In the genomic region with DNA sequence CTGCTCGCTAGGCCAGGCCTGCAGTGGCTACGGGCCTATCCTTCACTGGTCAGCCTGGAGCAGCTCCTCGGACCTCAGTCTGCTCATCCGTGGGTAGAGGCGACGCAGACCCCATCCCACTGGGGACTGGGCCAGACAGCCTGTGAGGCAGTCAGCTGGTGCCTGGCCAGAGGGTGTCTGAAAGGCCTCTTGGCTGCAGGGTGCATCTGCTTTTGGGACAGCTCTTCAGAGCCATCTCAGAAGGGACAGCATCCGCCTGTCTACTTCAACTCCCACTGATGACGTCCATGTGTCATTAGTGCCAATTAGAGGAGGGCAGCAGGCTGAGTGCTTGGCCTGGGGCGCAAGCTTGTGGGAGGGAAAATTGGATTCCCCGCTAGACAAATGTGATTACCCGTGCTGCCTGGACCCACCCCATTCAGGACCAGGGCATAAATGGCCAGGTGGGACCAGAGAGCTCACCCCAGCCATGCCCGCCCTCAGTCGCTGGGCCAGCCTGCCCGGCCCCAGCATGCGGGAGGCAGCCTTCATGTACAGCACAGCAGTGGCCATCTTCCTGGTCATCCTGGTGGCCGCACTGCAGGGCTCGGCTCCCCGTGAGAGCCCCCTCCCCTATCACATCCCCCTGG, we compare ENCODE assay signal across 21 cellular contexts. TPM values are rescaled to one million over a fixed set of nuclear protein-coding genes. Genes with fewer than 3 reads are reported as not detected.
A peak's percentile ranks its signal among the peaks of the same experiment; 100 is the strongest.
DNase-seq lines count a peak whose midpoint lies in the region; ATAC-seq, FAIRE-seq and TF ChIP-seq lines count a peak whose summit lies in the region.
"Had no signal": no experiment of that assay in that cellular context is flagged by ENCODE, and none has a peak within 500 bp of the region (broad histone marks: within the 10 kb centered on the region; RNA-seq: fewer than 3 reads in every experiment).

A gene (plus strand): TSS at position 461 of the 629 bp plus-strand sequence. CDS start 9 bp downstream, at position 470.

- no peak within 1 kb of the TSS for H3K18ac ChIP-seq in trophoblast cell (ENCODE audit: low read length)

- no peak within 1 kb of the TSS for H4K8ac ChIP-seq in trophoblast cell (ENCODE audit: low read depth, low read length)

- no peak within 1 kb of the TSS for H4K91ac ChIP-seq in trophoblast cell (ENCODE audit: low read depth, low read length)

- whole genome bisulfite sequencing in adrenal gland, 4 donors, result 68 to 87% (median 76%) methylated on average over 10 to 18 of the region's 18 CpGs
- no CpG with 5 or more reads among the region's 18 CpGs for WGBS in trophoblast cell (ENCODE audit: extremely low coverage, insufficient coverage, insufficient read length)

- H3K9me3 ChIP-seq in adrenal gland (replicated peaks in 1 of 3) (no peaks in the 10 kb centered on the region), kidney (ENCODE audit: control insufficient read depth in 1 of 2, low read length in 2 of 2) (no peaks in the 10 kb centered on the region), trophoblast cell (ENCODE audit: insufficient read depth, low read depth, low read length) (no peaks in the 10 kb centered on the region)
- H3K9me3 ChIP-seq: Peyer's patch had no signal

- intact Hi-C loops in Right ventricle myocardium superior (cut with DNase I), result no loop called here
- intact Hi-C loops in cardiac septum (cut with DNase I), result no loop called here
- intact Hi-C loops in adrenal gland (cut with DNase I), result no loop called here
- intact Hi-C loops in kidney (cut with DNase I), result no loop called here

- no peaks in the 10 kb centered on the region for H3K79me2 ChIP-seq in trophoblast cell (ENCODE audit: control insufficient read depth, insufficient read depth, low read length, poor library complexity)

- H2BK12ac ChIP-seq in trophoblast cell (ENCODE audit: low read length), result no peak within 1 kb of the TSS

- H3K9ac ChIP-seq in kidney (ENCODE audit: low read length in 2 of 2) (no peak within 1 kb of the TSS), trophoblast cell (ENCODE audit: low read length) (no peak within 1 kb of the TSS)

- H4K12ac ChIP-seq in trophoblast cell (ENCODE audit: low read depth, low read length), result no peak within 1 kb of the TSS

- H2BK5ac ChIP-seq in trophoblast cell (ENCODE audit: low read depth, low read length, poor library complexity), result no peak within 1 kb of the TSS

- H3K27me3 ChIP-seq in adrenal gland, result no peaks in the 10 kb centered on the region
- H3K27me3 ChIP-seq in trophoblast cell (ENCODE audit: insufficient read depth, low read length), result no peaks in the 10 kb centered on the region
- H3K27me3 ChIP-seq: Peyer's patch had no signal

- no peak within 1 kb of the TSS for H3K14ac ChIP-seq in trophoblast cell (ENCODE audit: low read length)

- H3K4me3 ChIP-seq in adrenal gland (no peak within 1 kb of the TSS), kidney (ENCODE audit: low read length in 2 of 2) (no peak within 1 kb of the TSS), trophoblast cell (ENCODE audit: low read depth, low read length) (peak within 1 kb of the TSS; percentile 32)
- H3K4me3 ChIP-seq: GM23338, K562, Peyer's patch had no signal

- no peaks in the 10 kb centered on the region for H3K79me1 ChIP-seq in trophoblast cell (ENCODE audit: low read length)

- H3K4me2 ChIP-seq in trophoblast cell (ENCODE audit: low read length), result no peak within 1 kb of the TSS

- FAIRE-seq in kidney (lab: Jason Lieb, UNC), result no peak
- FAIRE-seq: GM12891, GM18507, K562 had no signal

- DNase-seq in Right ventricle myocardium superior (peak; percentile 22), cardiac septum (ENCODE audit: low spot score) (no peak), adrenal gland (peak in 2 of 7 donors; percentile 45 to 94), kidney (peak; percentile 50), trophoblast cell (no peak), putamen (ENCODE audit: low spot score) (no peak), hypothalamus (lab: John Stamatoyannopoulos, UW) (no peak), occipital lobe (lab: John Stamatoyannopoulos, UW) (no peak)
- DNase-seq: 8988T, DMS 273 treated with DMSO at 0.1 percent for 48 hours, GF-D8, NCI-H187 treated with DMSO at 0.1 percent for 48 hours, NCI-H446, NCI-H748 treated with DMSO at 0.1 percent for 48 hours, Peyer's patch, SHP77 treated with DMSO at 0.1 percent for 48 hours had no signal

- H3K36me3 ChIP-seq in adrenal gland (replicated peaks in 1 of 2), result no peaks in the 10 kb centered on the region
- no peaks in the 10 kb centered on the region for H3K36me3 ChIP-seq in kidney (ENCODE audit: control insufficient read depth in 1 of 2, insufficient read depth in 2 of 2, low read length in 2 of 2)
- H3K36me3 ChIP-seq in trophoblast cell (ENCODE audit: control insufficient read depth in 1 of 2, insufficient read depth in 2 of 2, low read length in 2 of 2), result no peaks in the 10 kb centered on the region
- H3K36me3 ChIP-seq: Peyer's patch had no signal

- no peak within 1 kb of the TSS for H2AFZ ChIP-seq in trophoblast cell (ENCODE audit: insufficient read depth, low read length, poor library complexity)

- H3K27ac ChIP-seq in adrenal gland (peak within 1 kb of the TSS in 1 of 5 donors; percentile 56), kidney (ENCODE audit: low read depth in 2 of 2, low read length in 2 of 2) (no peak within 1 kb of the TSS), trophoblast cell (ENCODE audit: low read depth, low read length) (no peak within 1 kb of the TSS)
- H3K27ac ChIP-seq: C4-2B, Peyer's patch had no signal

- H3K4ac ChIP-seq in trophoblast cell (ENCODE audit: low read depth, low read length), result no peak within 1 kb of the TSS

- no peak for ATAC-seq in Right ventricle myocardium superior (ENCODE audit: poor library complexity)
- ATAC-seq: GM23338, K562 had no signal

- H2BK120ac ChIP-seq in trophoblast cell (ENCODE audit: insufficient read depth, low read length, poor library complexity), result no peak within 1 kb of the TSS

- H3K4me1 ChIP-seq in adrenal gland (replicated peaks in 1 of 2) (peaks cover 0 to 11% of the 10 kb centered on the region in 2 donors), kidney (ENCODE audit: control insufficient read depth in 1 of 2, insufficient read depth in 1 of 2, low read depth in 1 of 2, low read length in 2 of 2) (peaks cover 0 to 7% of the 10 kb centered on the region in 2 donors), trophoblast cell (ENCODE audit: control insufficient read depth in 1 of 2, insufficient read depth in 2 of 2, low read length in 2 of 2) (peaks cover 0 to 9% of the 10 kb centered on the region in 2 experiments)
- H3K4me1 ChIP-seq: Peyer's patch had no signal

- TF ChIP-seq CTCF in adrenal gland (IDR thresholded peaks at IDR 0.05), result no peak
- TF ChIP-seq CTCF in kidney (IDR thresholded peaks at IDR 0.05; ENCODE audit: borderline replicate concordance, extremely low read depth, insufficient read depth), result no peak

- TF ChIP-seq POLR2A in adrenal gland (IDR thresholded peaks at IDR 0.05), result peak in 1 of 2 donors; percentile 67

- no peak within 1 kb of the TSS for H2AK5ac ChIP-seq in trophoblast cell (ENCODE audit: low read length)

- no peak within 1 kb of the TSS for H3K23ac ChIP-seq in trophoblast cell (ENCODE audit: low read length)

RNA-seq across cellular contexts. Expression of the gene that starts here (rescaled TPM):
- not detected for total RNA-seq in Right ventricle myocardium superior
- total RNA-seq in cardiac septum, result not detected
- 100 to 1,000 TPM in 1 of 8 donors, 10 to 100 TPM in 3, 1 to 10 TPM in 1, under 1 TPM in 2, not detected in 1; 0.24 to 234 (median 11.5) TPM for total RNA-seq in adrenal gland
- polyA plus RNA-seq in adrenal gland, result 100 to 1,000 TPM in 2 of 3 donors, 10 to 100 TPM in 1; 47.0 to 211 (median 147) TPM
- total RNA-seq in kidney, result not detected
- polyA plus RNA-seq in kidney (ENCODE audit: insufficient read depth, low read depth, low replicate concordance), result 0.39 TPM
- polyA plus RNA-seq in trophoblast cell (2013), result 0.01 and 0.03 TPM in 2 replicates
- not detected for total RNA-seq in occipital lobe
- total RNA-seq: K562, Peyer's patch had no signal
- polyA plus RNA-seq: K562 had no signal

Comparison
In these comparisons a context has a peak if more than half of its experiments do, and no peak if none do; other contexts are left out.
1. RNA of the gene that starts here (polyA plus RNA-seq): 47.0 to 211 TPM in adrenal gland; 0.39 TPM in kidney (single experiment); every median in the first group is over 10 times any median in the second.
2. Peak in DNase-seq in Right ventricle myocardium superior; RNA of the gene not detected or under 1 TPM.
3. Peak in DNase-seq in kidney; RNA of the gene not detected or under 1 TPM.